In genomic region chr17:21243516-21244303, GRCh38 we compare ENCODE assay signal across 26 cellular contexts.
"Had no signal": no experiment of that assay in that cellular context is flagged by ENCODE, and none has a peak within 500 bp of the region (broad histone marks: within the 10 kb centered on the region; RNA-seq: fewer than 3 reads in every experiment).

No MANE protein-coding gene starts in this region.

- DNase-seq: activated B cell treated with CpG ODN at 0.5 μM for 24 hours; activated CD4-positive, alpha-beta T cell treated with anti-CD3 and anti-CD28 coated beads for 36 hours; activated CD4-positive, alpha-beta T cell treated with anti-CD3 and anti-CD28 coated beads, Interleukin-2, amount 50 U/mL, for 4 hours; activated CD8-positive, alpha-beta memory T cell treated with anti-CD3 and anti-CD28 coated beads for 24 hours; activated CD8-positive, alpha-beta memory T cell treated with anti-CD3 and anti-CD28 coated beads, Interleukin-2, amount 50 U/mL, for 4 hours; activated T-cell treated with anti-CD3 and anti-CD28 coated beads, Interleukin-2, amount 50 U/mL, for 24 hours; aorta; brain microvascular endothelial cell; caudate nucleus; dermis blood vessel endothelial cell; effector CD8-positive, alpha-beta T cell; head of caudate nucleus; kidney; stimulated activated CD4-positive, alpha-beta T cell treated with anti-CD3 and anti-CD28 coated beads, Interleukin-15, amount 100 ng/mL, for 24 hours; stomach; T-helper 17 cell had no signal

- H3K36me3 ChIP-seq: brain microvascular endothelial cell, vagina had no signal

- H3K9me3 ChIP-seq: esophagus muscularis mucosa, stomach, vagina had no signal

- H3K27me3 ChIP-seq: brain microvascular endothelial cell, esophagus muscularis mucosa, stomach, vagina had no signal

- H3K27ac ChIP-seq: brain microvascular endothelial cell, esophagus muscularis mucosa, parathyroid adenoma, stomach, vagina had no signal

- H3K4me3 Mint-ChIP-seq: activated B cell treated with CpG ODN at 0.5 μM for 24 hours; activated CD4-positive, alpha-beta T cell treated with anti-CD3 and anti-CD28 coated beads for 36 hours; activated T-cell treated with anti-CD3 and anti-CD28 coated beads, Interleukin-2, amount 50 U/mL, for 24 hours; activated T-helper 17 cell treated with anti-CD3 and anti-CD28 coated beads, Interleukin-2, amount 50 U/mL, for 72 hours; nephron; stimulated activated memory B cell treated with anti-CD40 and anti-IgM and Interleukin-4, amounts not matched to agents 10 μg/mL and 1 μg/mL and 100 μg/mL, for 72 hours; T-helper 17 cell; type B pancreatic cell had no signal

- H3K27me3 Mint-ChIP-seq: activated B cell treated with CpG ODN at 0.5 μM for 24 hours; activated CD4-positive, alpha-beta T cell treated with anti-CD3 and anti-CD28 coated beads for 36 hours; activated T-cell treated with anti-CD3 and anti-CD28 coated beads, Interleukin-2, amount 50 U/mL, for 24 hours; activated T-helper 17 cell treated with anti-CD3 and anti-CD28 coated beads, Interleukin-2, amount 50 U/mL, for 72 hours; stimulated activated memory B cell treated with anti-CD40 and anti-IgM and Interleukin-4, amounts not matched to agents 10 μg/mL and 1 μg/mL and 100 μg/mL, for 72 hours; T-helper 17 cell; type B pancreatic cell had no signal

- H3K9me3 Mint-ChIP-seq: activated B cell treated with CpG ODN at 0.5 μM for 24 hours; activated naive CD4-positive, alpha-beta T cell treated with anti-CD3 and anti-CD28 coated beads, Interleukin-2, amount 50 U/mL, for 72 hours; activated T-cell treated with anti-CD3 and anti-CD28 coated beads, Interleukin-2, amount 50 U/mL, for 24 hours; activated T-helper 17 cell treated with anti-CD3 and anti-CD28 coated beads, Interleukin-2, amount 50 U/mL, for 72 hours; nephron; stimulated activated memory B cell treated with anti-CD40 and anti-IgM and Interleukin-4, amounts not matched to agents 10 μg/mL and 1 μg/mL and 100 μg/mL, for 72 hours; type B pancreatic cell had no signal

- H3K9ac ChIP-seq: parathyroid adenoma had no signal

- H3K27ac Mint-ChIP-seq: activated B cell treated with CpG ODN at 0.5 μM for 24 hours; activated CD4-positive, alpha-beta T cell treated with anti-CD3 and anti-CD28 coated beads for 36 hours; activated T-cell treated with anti-CD3 and anti-CD28 coated beads, Interleukin-2, amount 50 U/mL, for 24 hours; activated T-helper 17 cell treated with anti-CD3 and anti-CD28 coated beads, Interleukin-2, amount 50 U/mL, for 72 hours; nephron; stimulated activated memory B cell treated with anti-CD40 and anti-IgM and Interleukin-4, amounts not matched to agents 10 μg/mL and 1 μg/mL and 100 μg/mL, for 72 hours; T-helper 17 cell; type B pancreatic cell had no signal

- H3K4me1 ChIP-seq: parathyroid adenoma had no signal

- H3K4me1 Mint-ChIP-seq: activated B cell treated with CpG ODN at 0.5 μM for 24 hours; activated T-helper 17 cell treated with anti-CD3 and anti-CD28 coated beads, Interleukin-2, amount 50 U/mL, for 72 hours; nephron had no signal

- H3K4me3 ChIP-seq: esophagus muscularis mucosa, smooth muscle cell, stomach, vagina had no signal

- ATAC-seq: activated CD4-positive, alpha-beta T cell treated with anti-CD3 and anti-CD28 coated beads for 36 hours; activated naive CD4-positive, alpha-beta T cell treated with anti-CD3 and anti-CD28 coated beads, Interleukin-2, amount 50 U/mL, for 72 hours; activated T-helper 17 cell treated with anti-CD3 and anti-CD28 coated beads, Interleukin-2, amount 50 U/mL, for 72 hours; sciatic nerve; stimulated activated memory B cell treated with anti-CD40 and anti-IgM and Interleukin-4, amounts not matched to agents 10 μg/mL and 1 μg/mL and 100 μg/mL, for 72 hours; T-helper 17 cell had no signal

- H3K36me3 Mint-ChIP-seq: activated naive CD4-positive, alpha-beta T cell treated with anti-CD3 and anti-CD28 coated beads, Interleukin-2, amount 50 U/mL, for 72 hours; stimulated activated memory B cell treated with anti-CD40 and anti-IgM and Interleukin-4, amounts not matched to agents 10 μg/mL and 1 μg/mL and 100 μg/mL, for 72 hours; type B pancreatic cell had no signal
